1 cellular context compared by ENCODE assay signal in genomic region chr6:32436995-32437836, GRCh38.
A peak's percentile ranks its signal among the peaks of the same experiment; 100 is the strongest.
TF ChIP-seq lines count a peak whose summit lies in the region.

No MANE protein-coding gene starts in this region.

TF ChIP-seq in GM12878, 131 proteins besides CTCF, POLR2A, EP300 and RAD21 (continues in another document):
- TF ChIP-seq CHD4 (IDR thresholded peaks at IDR 0.05), result no peak
- TF ChIP-seq MTA2 (IDR thresholded peaks at IDR 0.05; ENCODE audit: low read depth), result peak; percentile 39
- peak; percentile 65 for TF ChIP-seq RUNX3 (IDR thresholded peaks at IDR 0.05; ENCODE audit: low read length)
- TF ChIP-seq SMAD5 (IDR thresholded peaks at IDR 0.05; ENCODE audit: low read depth), result peak; percentile 28; the same call in 1 of the 2 replicates
- no peak for TF ChIP-seq SREBF2 (IDR thresholded peaks at IDR 0.05; ENCODE audit: low read length)
- TF ChIP-seq NFIC (IDR thresholded peaks at IDR 0.05; ENCODE audit: low read depth, low read length), result peak; percentile 82; the same call in 1 of the 2 replicates
- peak; percentile 65; the same call in 1 of the 2 replicates for TF ChIP-seq SMARCA5 (IDR thresholded peaks at IDR 0.05)
- TF ChIP-seq, protein P1, sequence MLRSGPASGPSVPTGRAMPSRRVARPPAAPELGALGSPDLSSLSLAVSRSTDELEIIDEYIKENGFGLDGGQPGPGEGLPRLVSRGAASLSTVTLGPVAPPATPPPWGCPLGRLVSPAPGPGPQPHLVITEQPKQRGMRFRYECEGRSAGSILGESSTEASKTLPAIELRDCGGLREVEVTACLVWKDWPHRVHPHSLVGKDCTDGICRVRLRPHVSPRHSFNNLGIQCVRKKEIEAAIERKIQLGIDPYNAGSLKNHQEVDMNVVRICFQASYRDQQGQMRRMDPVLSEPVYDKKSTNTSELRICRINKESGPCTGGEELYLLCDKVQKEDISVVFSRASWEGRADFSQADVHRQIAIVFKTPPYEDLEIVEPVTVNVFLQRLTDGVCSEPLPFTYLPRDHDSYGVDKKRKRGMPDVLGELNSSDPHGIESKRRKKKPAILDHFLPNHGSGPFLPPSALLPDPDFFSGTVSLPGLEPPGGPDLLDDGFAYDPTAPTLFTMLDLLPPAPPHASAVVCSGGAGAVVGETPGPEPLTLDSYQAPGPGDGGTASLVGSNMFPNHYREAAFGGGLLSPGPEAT (IDR thresholded peaks at IDR 0.05; ENCODE audit: low read depth), result peak; percentile 98
- TF ChIP-seq ASH2L (IDR thresholded peaks at IDR 0.05; ENCODE audit: borderline replicate concordance, low read depth), result no peak
- TF ChIP-seq, protein P2, sequence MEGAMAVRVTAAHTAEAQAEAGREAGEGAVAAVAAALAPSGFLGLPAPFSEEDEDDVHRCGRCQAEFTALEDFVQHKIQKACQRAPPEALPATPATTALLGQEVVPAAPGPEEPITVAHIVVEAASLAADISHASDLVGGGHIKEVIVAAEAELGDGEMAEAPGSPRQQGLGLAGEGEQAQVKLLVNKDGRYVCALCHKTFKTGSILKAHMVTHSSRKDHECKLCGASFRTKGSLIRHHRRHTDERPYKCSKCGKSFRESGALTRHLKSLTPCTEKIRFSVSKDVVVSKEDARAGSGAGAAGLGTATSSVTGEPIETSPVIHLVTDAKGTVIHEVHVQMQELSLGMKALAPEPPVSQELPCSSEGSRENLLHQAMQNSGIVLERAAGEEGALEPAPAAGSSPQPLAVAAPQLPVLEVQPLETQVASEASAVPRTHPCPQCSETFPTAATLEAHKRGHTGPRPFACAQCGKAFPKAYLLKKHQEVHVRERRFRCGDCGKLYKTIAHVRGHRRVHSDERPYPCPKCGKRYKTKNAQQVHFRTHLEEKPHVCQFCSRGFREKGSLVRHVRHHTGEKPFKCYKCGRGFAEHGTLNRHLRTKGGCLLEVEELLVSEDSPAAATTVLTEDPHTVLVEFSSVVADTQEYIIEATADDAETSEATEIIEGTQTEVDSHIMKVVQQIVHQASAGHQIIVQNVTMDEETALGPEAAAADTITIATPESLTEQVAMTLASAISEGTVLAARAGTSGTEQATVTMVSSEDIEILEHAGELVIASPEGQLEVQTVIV (IDR thresholded peaks at IDR 0.05; ENCODE audit: borderline replicate concordance, partially characterized antibody), result no peak
- TF ChIP-seq YBX1 (IDR thresholded peaks at IDR 0.05), result no peak
- no peak for TF ChIP-seq SUPT20H (IDR thresholded peaks at IDR 0.05; ENCODE audit: borderline replicate concordance, control insufficient read depth, low read depth, low read length)
- no peak for TF ChIP-seq TARDBP (IDR thresholded peaks at IDR 0.05; ENCODE audit: borderline replicate concordance)
- TF ChIP-seq ZNF622 (IDR thresholded peaks at IDR 0.05), result no peak
- TF ChIP-seq FOXK2 (IDR thresholded peaks at IDR 0.05), result no peak
- no peak for TF ChIP-seq EGR1 (IDR thresholded peaks at IDR 0.05; ENCODE audit: borderline replicate concordance in 1 of 2, low read depth in 2 of 2, low read length in 2 of 2)
- TF ChIP-seq IRF4 (IDR thresholded peaks at IDR 0.05; ENCODE audit: low read depth, low read length), result peak; percentile 84
- TF ChIP-seq POLR2AphosphoS5 (IDR thresholded peaks at IDR 0.05; ENCODE audit: low read length), result 0 out of 2 replicates have a peak, but pooled peaks have one; percentile 51
- no peak for TF ChIP-seq JUND (IDR thresholded peaks at IDR 0.05; ENCODE audit: low read depth, low read length)
- TF ChIP-seq CEBPZ (IDR thresholded peaks at IDR 0.05; ENCODE audit: low read depth, low read length), result no peak
- TF ChIP-seq E2F8 (IDR thresholded peaks at IDR 0.05; ENCODE audit: low read depth, partially characterized antibody), result peak; percentile 67
- TF ChIP-seq MTA3 (IDR thresholded peaks at IDR 0.05; ENCODE audit: borderline replicate concordance, low read length), result peak; percentile 5; the same call in 1 of the 2 replicates
- no peak for TF ChIP-seq POU2F2 (IDR thresholded peaks at IDR 0.05; ENCODE audit: borderline replicate concordance, low read depth, low read length)
- no peak for TF ChIP-seq WRNIP1 (IDR thresholded peaks at IDR 0.05; ENCODE audit: borderline replicate concordance, low read depth, low read length)
- TF ChIP-seq CBX5 (IDR thresholded peaks at IDR 0.05; ENCODE audit: low read depth), result no peak
- TF ChIP-seq TCF12 (IDR thresholded peaks at IDR 0.05; ENCODE audit: low read depth, low read length), result no peak
- peak; percentile 76 for TF ChIP-seq ATF7 (IDR thresholded peaks at IDR 0.05; ENCODE audit: low read depth)
- TF ChIP-seq TAF1 (IDR thresholded peaks at IDR 0.05; ENCODE audit: borderline replicate concordance, low read depth, low read length), result no peak
- no peak for TF ChIP-seq MYB (IDR thresholded peaks at IDR 0.05; ENCODE audit: borderline replicate concordance, low read depth, low read length)
- TF ChIP-seq RCOR1 (conservative IDR thresholded peaks at IDR 0.05; ENCODE audit: low read depth, low read length), result no peak
- no peak for TF ChIP-seq ELK1 (IDR thresholded peaks at IDR 0.05; ENCODE audit: low read depth, low read length)
- no peak for TF ChIP-seq NFXL1 (IDR thresholded peaks at IDR 0.05; ENCODE audit: borderline replicate concordance)
- no peak for TF ChIP-seq ATF3 (IDR thresholded peaks at IDR 0.05; ENCODE audit: borderline replicate concordance, extremely low read depth, low read depth, low read length)
- no peak for TF ChIP-seq SREBF1 (IDR thresholded peaks at IDR 0.05; ENCODE audit: low read length)
- TF ChIP-seq RBBP5 (conservative IDR thresholded peaks at IDR 0.05), result no peak
- TF ChIP-seq BHLHE40 (IDR thresholded peaks at IDR 0.05; ENCODE audit: borderline replicate concordance in 1 of 2, low read depth in 2 of 2, low read length in 1 of 2), result peak; percentile 16 to 45; a peak in 2 of 4 replicates
- TF ChIP-seq, protein P3, sequence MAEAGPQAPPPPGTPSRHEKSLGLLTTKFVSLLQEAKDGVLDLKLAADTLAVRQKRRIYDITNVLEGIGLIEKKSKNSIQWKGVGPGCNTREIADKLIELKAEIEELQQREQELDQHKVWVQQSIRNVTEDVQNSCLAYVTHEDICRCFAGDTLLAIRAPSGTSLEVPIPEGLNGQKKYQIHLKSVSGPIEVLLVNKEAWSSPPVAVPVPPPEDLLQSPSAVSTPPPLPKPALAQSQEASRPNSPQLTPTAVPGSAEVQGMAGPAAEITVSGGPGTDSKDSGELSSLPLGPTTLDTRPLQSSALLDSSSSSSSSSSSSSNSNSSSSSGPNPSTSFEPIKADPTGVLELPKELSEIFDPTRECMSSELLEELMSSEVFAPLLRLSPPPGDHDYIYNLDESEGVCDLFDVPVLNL (IDR thresholded peaks at IDR 0.05; ENCODE audit: low read depth, low read length), result no peak
- TF ChIP-seq, protein P4, sequence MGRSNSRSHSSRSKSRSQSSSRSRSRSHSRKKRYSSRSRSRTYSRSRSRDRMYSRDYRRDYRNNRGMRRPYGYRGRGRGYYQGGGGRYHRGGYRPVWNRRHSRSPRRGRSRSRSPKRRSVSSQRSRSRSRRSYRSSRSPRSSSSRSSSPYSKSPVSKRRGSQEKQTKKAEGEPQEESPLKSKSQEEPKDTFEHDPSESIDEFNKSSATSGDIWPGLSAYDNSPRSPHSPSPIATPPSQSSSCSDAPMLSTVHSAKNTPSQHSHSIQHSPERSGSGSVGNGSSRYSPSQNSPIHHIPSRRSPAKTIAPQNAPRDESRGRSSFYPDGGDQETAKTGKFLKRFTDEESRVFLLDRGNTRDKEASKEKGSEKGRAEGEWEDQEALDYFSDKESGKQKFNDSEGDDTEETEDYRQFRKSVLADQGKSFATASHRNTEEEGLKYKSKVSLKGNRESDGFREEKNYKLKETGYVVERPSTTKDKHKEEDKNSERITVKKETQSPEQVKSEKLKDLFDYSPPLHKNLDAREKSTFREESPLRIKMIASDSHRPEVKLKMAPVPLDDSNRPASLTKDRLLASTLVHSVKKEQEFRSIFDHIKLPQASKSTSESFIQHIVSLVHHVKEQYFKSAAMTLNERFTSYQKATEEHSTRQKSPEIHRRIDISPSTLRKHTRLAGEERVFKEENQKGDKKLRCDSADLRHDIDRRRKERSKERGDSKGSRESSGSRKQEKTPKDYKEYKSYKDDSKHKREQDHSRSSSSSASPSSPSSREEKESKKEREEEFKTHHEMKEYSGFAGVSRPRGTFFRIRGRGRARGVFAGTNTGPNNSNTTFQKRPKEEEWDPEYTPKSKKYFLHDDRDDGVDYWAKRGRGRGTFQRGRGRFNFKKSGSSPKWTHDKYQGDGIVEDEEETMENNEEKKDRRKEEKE (IDR thresholded peaks at IDR 0.05), result no peak
- TF ChIP-seq GATAD2B (conservative IDR thresholded peaks at IDR 0.05; ENCODE audit: low read depth), result peak; percentile 52
- TF ChIP-seq ESRRA (IDR thresholded peaks at IDR 0.05; ENCODE audit: low read length), result no peak
- TF ChIP-seq HDAC2 (IDR thresholded peaks at IDR 0.05), result no peak
- TF ChIP-seq ZBTB11 (CRISPR knock-in tag; IDR thresholded peaks at IDR 0.05), result no peak
- no peak for TF ChIP-seq KDM1A (IDR thresholded peaks at IDR 0.05; ENCODE audit: borderline replicate concordance)
- no peak for TF ChIP-seq HCFC1 (IDR thresholded peaks at IDR 0.05; ENCODE audit: low read length)
- TF ChIP-seq ZNF24 (IDR thresholded peaks at IDR 0.05), result no peak
- TF ChIP-seq NRF1 (conservative IDR thresholded peaks at IDR 0.05; ENCODE audit: low read depth, low read length), result no peak
